ENCODE assay signal across 1 cellular context in genomic region chr11:617248-617911, GRCh38.
TF ChIP-seq lines count a peak whose summit lies in the region.

No MANE protein-coding gene starts in this region.

TF ChIP-seq in HepG2, 621 proteins besides CTCF, POLR2A, EP300 and RAD21:
- TF ChIP-seq ZNF512B (CRISPR knock-in tag; IDR thresholded peaks at IDR 0.05; ENCODE audit: borderline replicate concordance) (no peak), ZNF816 (CRISPR knock-in tag; IDR thresholded peaks at IDR 0.05; ENCODE audit: borderline replicate concordance) (no peak), KAT8 (CRISPR knock-in tag; IDR thresholded peaks at IDR 0.05) (no peak), ZNF12 (CRISPR knock-in tag; IDR thresholded peaks at IDR 0.05) (no peak), RELA (CRISPR knock-in tag; IDR thresholded peaks at IDR 0.05) (no peak), ZSCAN30 (CRISPR knock-in tag; IDR thresholded peaks at IDR 0.05) (no peak), ZC3H13 (CRISPR knock-in tag; IDR thresholded peaks at IDR 0.05) (no peak), STAT5B (CRISPR knock-in tag; IDR thresholded peaks at IDR 0.05) (no peak)
